In genomic region chr17:47875011-47875471, GRCh38 we compare ENCODE assay signal across 29 cellular contexts. TPM values are rescaled to one million over a fixed set of nuclear protein-coding genes. Genes with fewer than 3 reads are reported as not detected.
DNase-seq lines count a peak whose midpoint lies in the region; ATAC-seq and TF ChIP-seq lines count a peak whose summit lies in the region.
"Had no signal": no experiment of that assay in that cellular context is flagged by ENCODE, and none has a peak within 500 bp of the region (broad histone marks: within the 10 kb centered on the region; RNA-seq: fewer than 3 reads in every experiment).

No MANE protein-coding gene starts in this region.

- BruUV-seq in IMR-90 (replicated peaks; lab: Mats Ljungman, UMichigan) (no TSS peak), Panc1 (replicated peaks; lab: Mats Ljungman, UMichigan) (no TSS peak)

- H4K20me1 ChIP-seq in IMR-90 (ENCODE audit: insufficient read depth, low read length): no peaks in the 10 kb centered on the region
- H4K20me1 ChIP-seq: BLaER1 treated with 17β-estradiol and CSF1 and Interleukin-3, amounts not matched to agents 10 nM and 100 nM had no signal

- H3K27me3 ChIP-seq in IMR-90 (ENCODE audit: control insufficient read depth, insufficient read depth, low read length) (peaks cover 40% of the 10 kb centered on the region), Panc1 (ENCODE audit: control insufficient read depth, insufficient read depth, low read length) (no peaks in the 10 kb centered on the region), lower lobe of right lung (ENCODE audit: low read depth) (peaks cover 19% of the 10 kb centered on the region)
- peaks cover 39% of the 10 kb centered on the region for H3K27me3 ChIP-seq in CD4-positive, alpha-beta T cell (ENCODE audit: control insufficient read depth, insufficient read depth, low read length)

- H3K9me3 Mint-ChIP-seq in stimulated activated effector memory CD8-positive, alpha-beta T cell treated with anti-CD3 and anti-CD28 coated beads, Interleukin-12 subunit alpha, Interleukin-12 subunit beta, amount 100 ng/mL, for 72 hours: no peaks in the 10 kb centered on the region
- no peaks in the 10 kb centered on the region for H3K9me3 Mint-ChIP-seq in immature natural killer cell
- no peaks in the 10 kb centered on the region for H3K9me3 Mint-ChIP-seq in CD4-positive, alpha-beta T cell
- H3K9me3 Mint-ChIP-seq: activated CD8-positive, alpha-beta T cell treated with anti-CD3 and anti-CD28 coated beads for 36 hours; activated T-helper 17 cell treated with anti-CD3 and anti-CD28 coated beads, Interleukin-2, amount 50 U/mL, for 72 hours; stimulated activated naive CD8-positive, alpha-beta T cell treated with anti-CD3 and anti-CD28 coated beads, Interleukin-15, Interleukin-2, amounts not matched to agents 100 ng/mL and 50 ng/mL, for 24 hours; T-helper 2 cell treated with Interferon-gamma antibody and Interleukin-4, amounts not matched to agents 5 μg/mL and 100 μg/mL, for 36 hours had no signal

- peak overlapping the region; percentile 45 for H3K27ac Mint-ChIP-seq in stimulated activated effector memory CD8-positive, alpha-beta T cell treated with anti-CD3 and anti-CD28 coated beads, Interleukin-12 subunit alpha, Interleukin-12 subunit beta, amount 100 ng/mL, for 72 hours
- H3K27ac Mint-ChIP-seq in immature natural killer cell: no peak overlapping the region
- H3K27ac Mint-ChIP-seq in CD4-positive, alpha-beta T cell: no peak overlapping the region
- H3K27ac Mint-ChIP-seq: activated CD4-positive, alpha-beta T cell treated with anti-CD3 and anti-CD28 coated beads for 36 hours; activated CD8-positive, alpha-beta T cell treated with anti-CD3 and anti-CD28 coated beads for 36 hours; activated naive CD8-positive, alpha-beta T cell; activated T-helper 17 cell treated with anti-CD3 and anti-CD28 coated beads, Interleukin-2, amount 50 U/mL, for 72 hours; stimulated activated naive CD8-positive, alpha-beta T cell treated with anti-CD3 and anti-CD28 coated beads, Interleukin-15, Interleukin-2, amounts not matched to agents 100 ng/mL and 50 ng/mL, for 24 hours; T-helper 2 cell treated with Interferon-gamma antibody and Interleukin-4, amounts not matched to agents 5 μg/mL and 100 μg/mL, for 36 hours had no signal

- no peak overlapping the region for H3K18ac ChIP-seq in IMR-90 (ENCODE audit: low read depth, low read length)

- TF ChIP-seq POLR2A in IMR-90 (IDR thresholded peaks at IDR 0.05; ENCODE audit: low read depth, low read length): no peak

- DNase-seq in IMR-90 (no peak), Panc1 (ENCODE audit: low read depth, low spot score) (no peak), lower lobe of right lung (peak; percentile 19), SW480 (ENCODE audit: low spot score) (no peak), immature natural killer cell (no peak)
- no peak for DNase-seq in stimulated activated effector memory CD8-positive, alpha-beta T cell treated with anti-CD3 and anti-CD28 coated beads, Interleukin-12 subunit alpha, Interleukin-12 subunit beta, amount 100 ng/mL, for 72 hours (ENCODE audit: low spot score in 2 of 2)
- DNase-seq in CD4-positive, alpha-beta T cell: no peak
- DNase-seq: activated CD4-positive, alpha-beta T cell treated with anti-CD3 and anti-CD28 coated beads for 36 hours; activated CD8-positive, alpha-beta memory T cell treated with anti-CD3 and anti-CD28 coated beads, Interleukin-2, amount 50 U/mL, for 48 hours; activated CD8-positive, alpha-beta T cell treated with anti-CD3 and anti-CD28 coated beads for 36 hours; caudate nucleus; COR-L47; effector CD8-positive, alpha-beta T cell; GF-D8; mammary epithelial cell; NCI-H1048; NCI-H187; SIG-M5; stimulated activated CD4-positive, alpha-beta T cell treated with anti-CD3 and anti-CD28 coated beads, Interleukin-1b, Interleukin-23, amount 100 ng/mL, for 48 hours had no signal

- TF ChIP-seq CTCF in IMR-90 (conservative IDR thresholded peaks at IDR 0.05; ENCODE audit: low read depth, low read length) (no peak), Panc1 (IDR thresholded peaks at IDR 0.05) (no peak), lower lobe of right lung (IDR thresholded peaks at IDR 0.05) (no peak)
- no peak for TF ChIP-seq CTCF in CD4-positive, alpha-beta T cell (IDR thresholded peaks at IDR 0.05)

- H3K4ac ChIP-seq in IMR-90 (ENCODE audit: low read depth, low read length): no peak overlapping the region

- WGBS in IMR-90 (ENCODE audit: extremely low coverage in 2 of 2, insufficient read length in 1 of 2), 2 experiments: 44% methylated on average over 3 of the region's 7 CpGs; no CpG with 5 or more reads in 1 of the 2 experiments

- H3K4me1 ChIP-seq in IMR-90 (ENCODE audit: control insufficient read depth, insufficient read depth, low read length) (peaks cover 19% of the 10 kb centered on the region), Panc1 (ENCODE audit: control insufficient read depth, insufficient read depth, low read length) (peaks cover 2% of the 10 kb centered on the region; the same call in 1 of the 2 replicates), lower lobe of right lung (peaks cover 17% of the 10 kb centered on the region)
- H3K4me1 ChIP-seq: HAP-1, right atrium auricular region had no signal

- in situ Hi-C loops in IMR-90 (cut with MboI; ENCODE audit: low sequenced_read_pairs): no loop called here
- in situ Hi-C loops in Panc1 (cut with HindIII; ENCODE audit: low pct_unique_long_range_greater_than_20kb, low sequenced_read_pairs): no loop called here

- H3K4me3 Mint-ChIP-seq in stimulated activated effector memory CD8-positive, alpha-beta T cell treated with anti-CD3 and anti-CD28 coated beads, Interleukin-12 subunit alpha, Interleukin-12 subunit beta, amount 100 ng/mL, for 72 hours: no peak overlapping the region
- H3K4me3 Mint-ChIP-seq in immature natural killer cell: no peak overlapping the region
- no peak overlapping the region for H3K4me3 Mint-ChIP-seq in CD4-positive, alpha-beta T cell
- H3K4me3 Mint-ChIP-seq: activated CD4-positive, alpha-beta T cell treated with anti-CD3 and anti-CD28 coated beads for 36 hours; activated CD8-positive, alpha-beta T cell treated with anti-CD3 and anti-CD28 coated beads for 36 hours; activated naive CD8-positive, alpha-beta T cell; activated T-helper 17 cell treated with anti-CD3 and anti-CD28 coated beads, Interleukin-2, amount 50 U/mL, for 72 hours; stimulated activated naive CD8-positive, alpha-beta T cell treated with anti-CD3 and anti-CD28 coated beads, Interleukin-15, Interleukin-2, amounts not matched to agents 100 ng/mL and 50 ng/mL, for 24 hours; T-helper 2 cell treated with Interferon-gamma antibody and Interleukin-4, amounts not matched to agents 5 μg/mL and 100 μg/mL, for 36 hours had no signal

- no peak overlapping the region for H2BK5ac ChIP-seq in IMR-90 (ENCODE audit: low read depth, low read length, poor library complexity, severe bottlenecking)

- H3K9ac ChIP-seq in IMR-90 (ENCODE audit: low read depth, low read length): no peak overlapping the region
- H3K9ac ChIP-seq: BLaER1 treated with 17β-estradiol and CSF1 and Interleukin-3, amounts not matched to agents 10 nM and 100 nM had no signal

- H2BK20ac ChIP-seq in IMR-90 (ENCODE audit: low read depth, low read length): no peak overlapping the region

- H3K56ac ChIP-seq in IMR-90 (ENCODE audit: extremely low read depth, insufficient read depth, low read length): no peak overlapping the region

- H3K14ac ChIP-seq in IMR-90 (replicated peaks; ENCODE audit: low read depth, low read length): no peak overlapping the region

- no peak overlapping the region for H4K5ac ChIP-seq in IMR-90 (ENCODE audit: low read depth, low read length)

- CTCF ChIA-PET in IMR-90 (lab: Yijun Ruan, JAX) (no interaction called here), Panc1 (lab: Charles Lee) (interaction anchor here (0.9 kb wide), 1 partner anchor 30 kb away, joined by 4 read pairs; no protein-coding TSS in a partner anchor)
- CTCF ChIA-PET in CD4-positive, alpha-beta T cell (lab: Charles Lee): no interaction called here

- no peak overlapping the region for H2BK120ac ChIP-seq in IMR-90 (ENCODE audit: low read depth, low read length)

- dilution Hi-C loops in IMR-90 (cut with HindIII; ENCODE audit: low sequenced_read_pairs, unreplicated experiment): no loop called here

- H3K9me3 ChIP-seq in IMR-90 (ENCODE audit: control insufficient read depth, insufficient read depth, low read length): no peaks in the 10 kb centered on the region
- H3K9me3 ChIP-seq in Panc1 (ENCODE audit: control insufficient read depth, insufficient read depth, low read depth, low read length): no peaks in the 10 kb centered on the region
- H3K9me3 ChIP-seq in lower lobe of right lung: no peaks in the 10 kb centered on the region
- H3K9me3 ChIP-seq in CD4-positive, alpha-beta T cell (ENCODE audit: control insufficient read depth, low read length): no peaks in the 10 kb centered on the region
- H3K9me3 ChIP-seq: BLaER1 treated with 17β-estradiol and CSF1 and Interleukin-3, amounts not matched to agents 10 nM and 100 nM; HAP-1; right atrium auricular region had no signal

- no peaks in the 10 kb centered on the region for H3K79me1 ChIP-seq in IMR-90 (ENCODE audit: low read depth in 1 of 2, low read length in 2 of 2)

- H3K9me1 ChIP-seq in IMR-90 (ENCODE audit: insufficient read depth, low read length): no peaks in the 10 kb centered on the region

- H3K36me3 ChIP-seq in IMR-90 (ENCODE audit: control insufficient read depth, insufficient read depth, low read length): no peaks in the 10 kb centered on the region
- no peaks in the 10 kb centered on the region for H3K36me3 ChIP-seq in Panc1 (ENCODE audit: control insufficient read depth, insufficient read depth, low read length)
- H3K36me3 ChIP-seq in lower lobe of right lung: no peaks in the 10 kb centered on the region
- H3K36me3 ChIP-seq: BLaER1 treated with 17β-estradiol and CSF1 and Interleukin-3, amounts not matched to agents 10 nM and 100 nM; HAP-1; right atrium auricular region had no signal

- H3K4me3 ChIP-seq in IMR-90 (ENCODE audit: insufficient read depth, low read depth, low read length): no peak overlapping the region
- no peak overlapping the region for H3K4me3 ChIP-seq in Panc1 (ENCODE audit: low read depth in 2 of 2, low read length in 2 of 2)
- H3K4me3 ChIP-seq in lower lobe of right lung: no peak overlapping the region
- H3K4me3 ChIP-seq: BLaER1 treated with 17β-estradiol and CSF1 and Interleukin-3, amounts not matched to agents 10 nM and 100 nM; coronary artery; HAP-1; hepatocyte; right atrium auricular region had no signal

- ATAC-seq in IMR-90 (ENCODE audit: low read depth): peak; percentile 18; the same call in 1 of the 2 replicates
- ATAC-seq in Panc1: 0 out of 2 replicates have a peak, but pooled peaks have one; percentile 15
- ATAC-seq in lower lobe of right lung: no peak
- ATAC-seq in stimulated activated effector memory CD8-positive, alpha-beta T cell treated with anti-CD3 and anti-CD28 coated beads, Interleukin-12 subunit alpha, Interleukin-12 subunit beta, amount 100 ng/mL, for 72 hours: no peak
- ATAC-seq in CD4-positive, alpha-beta T cell (ENCODE audit: poor library complexity): no peak
- ATAC-seq: activated CD4-positive, alpha-beta T cell treated with anti-CD3 and anti-CD28 coated beads for 36 hours; activated CD8-positive, alpha-beta T cell treated with anti-CD3 and anti-CD28 coated beads for 36 hours; activated T-helper 17 cell treated with anti-CD3 and anti-CD28 coated beads, Interleukin-2, amount 50 U/mL, for 72 hours had no signal

- POLR2A ChIA-PET in IMR-90 (lab: Charles Lee; ENCODE audit: unreplicated experiment): no interaction called here
- POLR2A ChIA-PET in Panc1 (lab: Charles Lee): no interaction called here
- POLR2A ChIA-PET in CD4-positive, alpha-beta T cell (lab: Charles Lee): no interaction called here

- H3K4me1 Mint-ChIP-seq in stimulated activated effector memory CD8-positive, alpha-beta T cell treated with anti-CD3 and anti-CD28 coated beads, Interleukin-12 subunit alpha, Interleukin-12 subunit beta, amount 100 ng/mL, for 72 hours: peaks cover 7% of the 10 kb centered on the region
- peaks cover 0 to 1% of the 10 kb centered on the region in 2 donors for H3K4me1 Mint-ChIP-seq in immature natural killer cell
- H3K4me1 Mint-ChIP-seq in CD4-positive, alpha-beta T cell (ENCODE audit: low read depth): no peaks in the 10 kb centered on the region

- intact Hi-C loops in IMR-90 (cut with micrococcal nuclease) (no loop called here), Panc1 (cut with micrococcal nuclease; ENCODE audit: unreplicated experiment) (no loop called here), lower lobe of right lung (cut with DNase I) (no loop called here)
- intact Hi-C loops in CD4-positive, alpha-beta T cell (cut with DNase I, micrococcal nuclease): no loop called here

- no peak overlapping the region for H3K4me2 ChIP-seq in IMR-90 (ENCODE audit: low read depth, low read length)
- H3K4me2 ChIP-seq: hepatocyte had no signal

- TF ChIP-seq RAD21 in IMR-90 (IDR thresholded peaks at IDR 0.05; ENCODE audit: low read length): no peak

- no peaks in the 10 kb centered on the region for H3K36me3 Mint-ChIP-seq in stimulated activated effector memory CD8-positive, alpha-beta T cell treated with anti-CD3 and anti-CD28 coated beads, Interleukin-12 subunit alpha, Interleukin-12 subunit beta, amount 100 ng/mL, for 72 hours
- peaks cover 0 to 4% (median 0%) of the 10 kb centered on the region in 3 donors for H3K36me3 Mint-ChIP-seq in immature natural killer cell
- no peaks in the 10 kb centered on the region for H3K36me3 Mint-ChIP-seq in CD4-positive, alpha-beta T cell (ENCODE audit: low read depth)
- H3K36me3 Mint-ChIP-seq: activated naive CD8-positive, alpha-beta T cell had no signal

- no peak overlapping the region for H3K27ac ChIP-seq in IMR-90 (ENCODE audit: insufficient read depth, low read length)
- H3K27ac ChIP-seq in Panc1 (ENCODE audit: low read length): no peak overlapping the region
- H3K27ac ChIP-seq in lower lobe of right lung: no peak overlapping the region
- H3K27ac ChIP-seq in CD4-positive, alpha-beta T cell (ENCODE audit: low read depth, low read length): no peak overlapping the region
- H3K27ac ChIP-seq: BLaER1 treated with 17β-estradiol and CSF1 and Interleukin-3, amounts not matched to agents 10 nM and 100 nM; coronary artery; epithelial cell of prostate; hepatocyte; right atrium auricular region had no signal

- H3K27me3 Mint-ChIP-seq in immature natural killer cell (ENCODE audit: low read depth in 3 of 3): peaks cover 5 to 21% (median 10%) of the 10 kb centered on the region in 3 donors
- peaks cover 72% of the 10 kb centered on the region for H3K27me3 Mint-ChIP-seq in CD4-positive, alpha-beta T cell

- no peak overlapping the region for H2AFZ ChIP-seq in IMR-90 (replicated peaks; ENCODE audit: low read length, poor library complexity)
- H2AFZ ChIP-seq: hepatocyte had no signal

- no peak overlapping the region for H2BK15ac ChIP-seq in IMR-90 (ENCODE audit: low read depth, low read length)

- H2AK5ac ChIP-seq in IMR-90 (ENCODE audit: low read depth, low read length): no peak overlapping the region

- no peak overlapping the region for H3K23ac ChIP-seq in IMR-90 (ENCODE audit: low read depth, low read length)

- H2AK9ac ChIP-seq in IMR-90 (replicated peaks; ENCODE audit: low read depth, low read length, poor library complexity): no peak overlapping the region

- no peak overlapping the region for H4K8ac ChIP-seq in IMR-90 (ENCODE audit: low read depth in 2 of 2, low read length in 2 of 2)

- H4K91ac ChIP-seq in IMR-90 (ENCODE audit: insufficient read depth, low read depth, low read length): no peak overlapping the region

RNA-seq across cellular contexts. Expression of gene SP2, which starts 21.0 kb away (rescaled TPM):
- total RNA-seq in IMR-90 (2012; rRNA removed) (0.72 and 1.4 TPM in 2 replicates), Panc1 (2021; ENCODE audit: unreplicated experiment) (25.6 TPM), lower lobe of right lung (19.4 TPM)
- polyA plus RNA-seq in IMR-90 (2012; rRNA removed) (13.8 and 14.0 TPM in 2 replicates), immature natural killer cell (10 to 100 TPM in 1 of 3 donors, 1 to 10 TPM in 2; 2.0 to 13.7 (median 5.0) TPM)
- polyA plus RNA-seq in IMR-90 (2012; cell fraction: cytosol; rRNA removed): 7.4 and 17.7 TPM in 2 replicates
- polyA plus RNA-seq in IMR-90 (2012; cell fraction: nucleus; rRNA removed; ENCODE audit: low replicate concordance): 23.1 and 23.5 TPM in 2 replicates
- 32.1 TPM for polyA plus RNA-seq in Panc1 (2012; ENCODE audit: insufficient read length)
- total RNA-seq in CD4-positive, alpha-beta T cell: 10 to 100 TPM; 19.9 to 21.5 TPM

RNA-seq across cellular contexts. Expression of gene SP6, which starts 24.1 kb away (rescaled TPM):
- total RNA-seq in IMR-90 (2012; rRNA removed) (under 0.01 TPM in 2 replicates), Panc1 (2021; ENCODE audit: unreplicated experiment) (4.0 TPM), lower lobe of right lung (4.7 TPM)
- polyA plus RNA-seq in IMR-90 (2012; rRNA removed) (0.31 and 0.32 TPM in 2 replicates), immature natural killer cell (not detected)
- polyA plus RNA-seq in IMR-90 (2012; cell fraction: cytosol; rRNA removed): 0.14 and 0.24 TPM in 2 replicates
- polyA plus RNA-seq in IMR-90 (2012; cell fraction: nucleus; rRNA removed; ENCODE audit: low replicate concordance): 0.34 and 0.51 TPM in 2 replicates
- polyA plus RNA-seq in Panc1 (2012; ENCODE audit: insufficient read length): 2.9 TPM
- total RNA-seq in CD4-positive, alpha-beta T cell: under 1 TPM; 0.17 to 0.27 TPM

RNA-seq across cellular contexts. Expression of gene SCRN2, which starts 34.0 kb away (rescaled TPM):
- total RNA-seq in IMR-90 (2012; rRNA removed): 14.7 and 17.2 TPM in 2 replicates
- polyA plus RNA-seq in IMR-90 (2012; rRNA removed): 27.6 and 31.0 TPM in 2 replicates
- polyA plus RNA-seq in IMR-90 (2012; cell fraction: cytosol; rRNA removed): 16.3 and 34.7 TPM in 2 replicates
- 122 and 248 TPM in 2 replicates for polyA plus RNA-seq in IMR-90 (2012; cell fraction: nucleus; rRNA removed; ENCODE audit: low replicate concordance)
- 34.9 TPM for total RNA-seq in Panc1 (2021; ENCODE audit: unreplicated experiment)
- 52.2 TPM for polyA plus RNA-seq in Panc1 (2012; ENCODE audit: insufficient read length)
- total RNA-seq in lower lobe of right lung: 30.9 TPM
- 10 to 100 TPM; 17.7 to 41.2 (median 22.5) TPM for polyA plus RNA-seq in immature natural killer cell
- 10 to 100 TPM; 15.3 to 17.2 TPM for total RNA-seq in CD4-positive, alpha-beta T cell

RNA-seq across cellular contexts. Expression of gene LRRC46, which starts 43.6 kb away (rescaled TPM):
- total RNA-seq in IMR-90 (2012; rRNA removed): not detected in 2 replicates
- polyA plus RNA-seq in IMR-90 (2012; rRNA removed): 0.77 and 0.80 TPM in 2 replicates
- 0.26 and 0.52 TPM in 2 replicates for polyA plus RNA-seq in IMR-90 (2012; cell fraction: cytosol; rRNA removed)
- polyA plus RNA-seq in IMR-90 (2012; cell fraction: nucleus; rRNA removed; ENCODE audit: low replicate concordance): 1.4 and 1.7 TPM in 2 replicates
- 1.9 TPM for total RNA-seq in Panc1 (2021; ENCODE audit: unreplicated experiment)
- 1.7 TPM for polyA plus RNA-seq in Panc1 (2012; ENCODE audit: insufficient read length)
- 11.6 TPM for total RNA-seq in lower lobe of right lung
- under 1 TPM in 2 of 3 donors, not detected in 1; 0.66 to 0.82 TPM for polyA plus RNA-seq in immature natural killer cell
- total RNA-seq in CD4-positive, alpha-beta T cell: under 1 TPM; 0.42 to 0.85 TPM
- total RNA-seq: hepatocyte had no signal

RNA-seq across cellular contexts. Expression of gene MRPL10, which starts 43.7 kb away (rescaled TPM):
- total RNA-seq in IMR-90 (2012; rRNA removed) (28.1 and 32.3 TPM in 2 replicates), Panc1 (2021; ENCODE audit: unreplicated experiment) (41.9 TPM), lower lobe of right lung (33.2 TPM)
- polyA plus RNA-seq in IMR-90 (2012; rRNA removed) (57.7 and 61.8 TPM in 2 replicates), immature natural killer cell (100 to 1,000 TPM in 2 of 3 donors, 10 to 100 TPM in 1; 50.5 to 189 (median 114) TPM)
- polyA plus RNA-seq in IMR-90 (2012; cell fraction: cytosol; rRNA removed): 31.1 and 78.7 TPM in 2 replicates
- polyA plus RNA-seq in IMR-90 (2012; cell fraction: nucleus; rRNA removed; ENCODE audit: low replicate concordance): 33.3 and 43.6 TPM in 2 replicates
- polyA plus RNA-seq in Panc1 (2012; ENCODE audit: insufficient read length): 40.6 TPM
- 10 to 100 TPM; 49.0 to 51.4 TPM for total RNA-seq in CD4-positive, alpha-beta T cell

Comparison
In these comparisons a context has a peak if more than half of its experiments do, and no peak if none do; other contexts are left out.
1. ATAC-seq: peak in IMR-90 (single experiment) and Panc1 (single experiment); none in lower lobe of right lung (0 of 2), stimulated activated effector memory CD8-positive, alpha-beta T cell treated with anti-CD3 and anti-CD28 coated beads, Interleukin-12 subunit alpha, Interleukin-12 subunit beta, amount 100 ng/mL, for 72 hours (single experiment) and CD4-positive, alpha-beta T cell (single experiment).